ENCODE assay signal across 9 cellular contexts in genomic region chr17:83173997-83174858, GRCh38.
DNase-seq lines count a peak whose midpoint lies in the region; ATAC-seq and TF ChIP-seq lines count a peak whose summit lies in the region.
"Had no signal": no experiment of that assay in that cellular context is flagged by ENCODE, and none has a peak within 500 bp of the region (broad histone marks: within the 10 kb centered on the region; RNA-seq: fewer than 3 reads in every experiment).

No MANE protein-coding gene starts in this region.

- no peaks in the 10 kb centered on the region for H3K4me1 ChIP-seq in aorta (ENCODE audit: control insufficient read depth in 1 of 2, insufficient read depth in 2 of 2, low read length in 2 of 2)
- H3K4me1 ChIP-seq in esophagus squamous epithelium = no peaks in the 10 kb centered on the region

- intact Hi-C loops in activated naive CD4-positive, alpha-beta T cell treated with anti-CD3 and anti-CD28 coated beads for 36 hours (cut with micrococcal nuclease) = no loop called here
- intact Hi-C loops in aorta (cut with DNase I) (no loop called here), esophagus squamous epithelium (cut with DNase I) (no loop called here)

- no peak for TF ChIP-seq POLR2A in esophagus squamous epithelium (IDR thresholded peaks at IDR 0.05)

- no peak overlapping the region for H3K27ac Mint-ChIP-seq in activated naive CD4-positive, alpha-beta T cell treated with anti-CD3 and anti-CD28 coated beads for 36 hours

- no peak overlapping the region for H3K27ac ChIP-seq in aorta (ENCODE audit: low read depth in 1 of 2, low read length in 2 of 2)
- no peak overlapping the region for H3K27ac ChIP-seq in esophagus squamous epithelium

- peak; percentile 1 for DNase-seq in activated naive CD4-positive, alpha-beta T cell treated with anti-CD3 and anti-CD28 coated beads for 36 hours
- DNase-seq in activated naive CD4-positive, alpha-beta T cell (lab: John Stamatoyannopoulos, UW) = no peak
- DNase-seq in NCI-H69 (lab: John Stamatoyannopoulos, UW) (peak; percentile 25), hepatic stellate cell (ENCODE audit: low spot score) (peak; percentile 47), aorta (peak in 1 of 2 donors; percentile 75), esophagus squamous epithelium (lab: John Stamatoyannopoulos, UW) (no peak)
- DNase-seq: GF-D8 had no signal

- H3K4me3 Mint-ChIP-seq in activated naive CD4-positive, alpha-beta T cell treated with anti-CD3 and anti-CD28 coated beads for 36 hours = no peak overlapping the region

- H3K36me3 ChIP-seq in aorta (ENCODE audit: control insufficient read depth in 1 of 2, insufficient read depth in 2 of 2, low read length in 1 of 2) (no peaks in the 10 kb centered on the region), esophagus squamous epithelium (no peaks in the 10 kb centered on the region)

- no peaks in the 10 kb centered on the region for H3K27me3 ChIP-seq in aorta (ENCODE audit: control insufficient read depth in 1 of 2, insufficient read depth in 2 of 2, low read length in 1 of 2)
- H3K27me3 ChIP-seq in esophagus squamous epithelium = peaks cover 0 to 23% (median 0%) of the 10 kb centered on the region in 4 donors

- CTCF ChIA-PET in activated naive CD4-positive, alpha-beta T cell treated with anti-CD3 and anti-CD28 coated beads for 36 hours (lab: Charles Lee) = no interaction called here

- peak; percentile 19 for ATAC-seq in aorta (ENCODE audit: low FRiP score)
- no peak for ATAC-seq in GM21526 (IDR thresholded peaks at IDR 0.05; ENCODE audit: low FRiP score, unreplicated experiment)
- no peak for ATAC-seq in GM18502 (IDR thresholded peaks at IDR 0.05; ENCODE audit: poor library complexity, unreplicated experiment)

- peaks cover 11% of the 10 kb centered on the region for H3K27me3 Mint-ChIP-seq in activated naive CD4-positive, alpha-beta T cell treated with anti-CD3 and anti-CD28 coated beads for 36 hours (ENCODE audit: low read depth)

- no peaks in the 10 kb centered on the region for H3K4me1 Mint-ChIP-seq in activated naive CD4-positive, alpha-beta T cell treated with anti-CD3 and anti-CD28 coated beads for 36 hours (ENCODE audit: low read depth)

- H3K9me3 Mint-ChIP-seq in activated naive CD4-positive, alpha-beta T cell treated with anti-CD3 and anti-CD28 coated beads for 36 hours = no peaks in the 10 kb centered on the region

- no peaks in the 10 kb centered on the region for H3K36me3 Mint-ChIP-seq in activated naive CD4-positive, alpha-beta T cell treated with anti-CD3 and anti-CD28 coated beads for 36 hours (ENCODE audit: low read depth)

- no peak for TF ChIP-seq CTCF in esophagus squamous epithelium (IDR thresholded peaks at IDR 0.05)

- no peak overlapping the region for H3K4me3 ChIP-seq in aorta (ENCODE audit: low read length in 2 of 2)
- H3K4me3 ChIP-seq in esophagus squamous epithelium = no peak overlapping the region

- H3K9me3 ChIP-seq in aorta (ENCODE audit: control insufficient read depth, low read length) (no peaks in the 10 kb centered on the region), esophagus squamous epithelium (no peaks in the 10 kb centered on the region)

- 72 to 73% methylated on average over 24 of the region's 24 CpGs for WGBS in aorta, 2 donors
- 56 to 81% methylated on average over 6 to 11 of the region's 24 CpGs for WGBS in esophagus squamous epithelium, 2 donors

Comparison
In these comparisons a context has a peak if more than half of its experiments do, and no peak if none do; other contexts are left out.
1. DNase-seq: peak in activated naive CD4-positive, alpha-beta T cell treated with anti-CD3 and anti-CD28 coated beads for 36 hours (single experiment), NCI-H69 (single experiment) and hepatic stellate cell (single experiment); none in activated naive CD4-positive, alpha-beta T cell (0 of 4) and esophagus squamous epithelium (single experiment).